Comparison of ENCODE assay signal across 1 cellular context in the genomic region with DNA sequence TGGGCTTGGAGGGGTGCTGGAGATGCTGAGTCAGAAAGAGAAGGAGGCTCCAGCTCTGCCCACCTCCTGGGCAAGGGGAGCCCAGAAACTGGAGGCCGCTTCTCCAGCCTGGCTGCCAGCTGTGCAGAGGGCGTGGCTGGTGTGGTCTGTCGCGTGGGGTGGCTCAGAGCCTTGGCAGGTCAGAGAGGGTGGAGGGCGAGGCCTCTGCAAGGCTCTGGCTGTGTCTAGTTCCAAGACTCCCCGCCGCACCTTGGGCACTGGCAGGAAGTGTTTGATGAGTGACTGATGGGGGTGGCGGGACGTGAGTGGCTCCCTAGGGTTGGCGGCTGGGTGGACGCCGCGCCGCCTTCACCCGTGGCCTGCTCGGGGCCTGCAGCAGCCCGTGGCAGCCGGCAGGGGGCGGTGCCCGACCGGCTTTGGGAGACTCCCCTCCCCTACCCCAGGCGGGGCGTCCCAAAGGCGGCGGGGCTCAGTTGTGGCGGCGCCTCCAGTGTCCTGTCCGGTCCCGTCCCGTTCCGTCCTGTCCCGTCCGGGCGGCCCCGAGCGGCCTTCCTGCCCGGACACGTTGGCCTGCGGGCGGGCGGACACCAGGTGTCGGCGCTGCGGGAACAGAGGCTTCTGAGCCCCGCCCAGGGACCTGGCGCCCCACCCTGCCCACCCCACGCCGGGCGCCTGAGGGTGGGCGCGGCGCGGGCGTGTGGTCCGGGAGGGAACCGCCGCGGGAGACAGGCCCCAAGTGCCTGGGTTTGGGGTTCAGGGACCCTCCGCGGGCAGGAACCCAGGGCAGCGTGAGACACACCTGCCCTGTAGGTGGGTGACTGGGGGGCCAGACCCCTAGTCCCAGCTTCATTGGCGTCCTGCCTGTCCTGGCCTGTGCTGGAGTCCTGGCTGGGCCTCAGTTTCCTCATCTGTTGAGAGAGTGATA.
TF ChIP-seq lines count a peak whose summit lies in the region.

No MANE protein-coding gene starts in this region.

TF ChIP-seq in HCT116, 20 proteins besides CTCF, POLR2A, EP300 and RAD21 (continued from another document):
- TF ChIP-seq, protein P1, sequence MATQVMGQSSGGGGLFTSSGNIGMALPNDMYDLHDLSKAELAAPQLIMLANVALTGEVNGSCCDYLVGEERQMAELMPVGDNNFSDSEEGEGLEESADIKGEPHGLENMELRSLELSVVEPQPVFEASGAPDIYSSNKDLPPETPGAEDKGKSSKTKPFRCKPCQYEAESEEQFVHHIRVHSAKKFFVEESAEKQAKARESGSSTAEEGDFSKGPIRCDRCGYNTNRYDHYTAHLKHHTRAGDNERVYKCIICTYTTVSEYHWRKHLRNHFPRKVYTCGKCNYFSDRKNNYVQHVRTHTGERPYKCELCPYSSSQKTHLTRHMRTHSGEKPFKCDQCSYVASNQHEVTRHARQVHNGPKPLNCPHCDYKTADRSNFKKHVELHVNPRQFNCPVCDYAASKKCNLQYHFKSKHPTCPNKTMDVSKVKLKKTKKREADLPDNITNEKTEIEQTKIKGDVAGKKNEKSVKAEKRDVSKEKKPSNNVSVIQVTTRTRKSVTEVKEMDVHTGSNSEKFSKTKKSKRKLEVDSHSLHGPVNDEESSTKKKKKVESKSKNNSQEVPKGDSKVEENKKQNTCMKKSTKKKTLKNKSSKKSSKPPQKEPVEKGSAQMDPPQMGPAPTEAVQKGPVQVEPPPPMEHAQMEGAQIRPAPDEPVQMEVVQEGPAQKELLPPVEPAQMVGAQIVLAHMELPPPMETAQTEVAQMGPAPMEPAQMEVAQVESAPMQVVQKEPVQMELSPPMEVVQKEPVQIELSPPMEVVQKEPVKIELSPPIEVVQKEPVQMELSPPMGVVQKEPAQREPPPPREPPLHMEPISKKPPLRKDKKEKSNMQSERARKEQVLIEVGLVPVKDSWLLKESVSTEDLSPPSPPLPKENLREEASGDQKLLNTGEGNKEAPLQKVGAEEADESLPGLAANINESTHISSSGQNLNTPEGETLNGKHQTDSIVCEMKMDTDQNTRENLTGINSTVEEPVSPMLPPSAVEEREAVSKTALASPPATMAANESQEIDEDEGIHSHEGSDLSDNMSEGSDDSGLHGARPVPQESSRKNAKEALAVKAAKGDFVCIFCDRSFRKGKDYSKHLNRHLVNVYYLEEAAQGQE (IDR thresholded peaks at IDR 0.05; ENCODE audit: low read depth), result no peak
- no peak for TF ChIP-seq ELF1 (IDR thresholded peaks at IDR 0.05; ENCODE audit: borderline replicate concordance, low read depth)
- TF ChIP-seq ZNF274 (IDR thresholded peaks at IDR 0.05; ENCODE audit: low read depth, low read length), result no peak
- peak; percentile 25; the same call in 1 of the 2 replicates for TF ChIP-seq POLR2AphosphoS5 (IDR thresholded peaks at IDR 0.05; ENCODE audit: low read depth, low read length)
- TF ChIP-seq TCF7L2 (IDR thresholded peaks at IDR 0.05; ENCODE audit: borderline replicate concordance, extremely low read depth, insufficient read depth, insufficient read length), result peak; percentile 70
